Comparison of ENCODE assay signal across 20 cellular contexts in the genomic region with DNA sequence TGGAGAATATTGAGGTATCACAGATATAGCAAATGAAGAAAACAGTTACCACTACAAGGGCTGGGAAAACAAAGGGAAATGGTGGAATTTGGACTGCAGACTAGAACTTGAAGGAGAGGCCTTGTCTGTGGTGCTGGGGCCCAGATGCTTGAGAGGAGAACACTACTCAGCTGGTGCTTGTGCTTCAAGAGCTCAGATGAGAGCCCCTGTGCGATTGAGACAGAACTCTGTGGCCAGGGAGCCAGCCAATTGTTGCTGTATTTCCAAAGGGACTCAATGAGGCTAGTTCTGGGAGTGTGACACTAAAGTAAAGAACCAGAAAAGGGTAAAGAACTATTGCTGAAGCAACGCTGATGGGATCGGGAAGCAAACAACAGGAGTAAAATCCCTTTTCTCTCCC.
DNase-seq lines count a peak whose midpoint lies in the region; ATAC-seq, FAIRE-seq and TF ChIP-seq lines count a peak whose summit lies in the region.
"Had no signal": no experiment of that assay in that cellular context is flagged by ENCODE, and none has a peak within 500 bp of the region (broad histone marks: within the 10 kb centered on the region; RNA-seq: fewer than 3 reads in every experiment).

No MANE protein-coding gene starts in this region.

- H3K9me2 ChIP-seq in GM23338 (ENCODE audit: insufficient read depth), result no peaks in the 10 kb centered on the region

- no peak overlapping the region for H3K27ac Mint-ChIP-seq in GM23338
- no peak overlapping the region for H3K27ac Mint-ChIP-seq in CD4-positive, alpha-beta T cell
- no peak overlapping the region for H3K27ac Mint-ChIP-seq in HFFc6
- H3K27ac Mint-ChIP-seq: CD4-positive, CD25-positive, alpha-beta regulatory T cell had no signal

- H3K36me3 Mint-ChIP-seq in GM23338 (ENCODE audit: low read depth) (no peaks in the 10 kb centered on the region), HFFc6 (ENCODE audit: low read depth) (no peaks in the 10 kb centered on the region)
- no peaks in the 10 kb centered on the region for H3K36me3 Mint-ChIP-seq in CD4-positive, alpha-beta T cell (ENCODE audit: low read depth)
- H3K36me3 Mint-ChIP-seq: CD4-positive, CD25-positive, alpha-beta regulatory T cell had no signal

- H3K36me3 ChIP-seq in GM23338 (ENCODE audit: insufficient read depth) (no peaks in the 10 kb centered on the region), H1 (ENCODE audit: control insufficient read depth in 2 of 4, insufficient read depth in 4 of 4, low read length in 3 of 4) (no peaks in the 10 kb centered on the region), lower lobe of right lung (no peaks in the 10 kb centered on the region), trophoblast cell (ENCODE audit: control insufficient read depth in 1 of 2, insufficient read depth in 2 of 2, low read length in 2 of 2) (no peaks in the 10 kb centered on the region)
- H3K36me3 ChIP-seq: MG63, SJSA1 had no signal

- H3K9me3 Mint-ChIP-seq in GM23338 (no peaks in the 10 kb centered on the region), HFFc6 (no peaks in the 10 kb centered on the region)
- peaks cover 3% of the 10 kb centered on the region for H3K9me3 Mint-ChIP-seq in CD4-positive, alpha-beta T cell

- no peak overlapping the region for H2BK120ac ChIP-seq in H1 (replicated peaks; ENCODE audit: low read depth, low read length)
- H2BK120ac ChIP-seq in trophoblast cell (ENCODE audit: insufficient read depth, low read length, poor library complexity), result no peak overlapping the region

- no peaks in the 10 kb centered on the region for H3K23me2 ChIP-seq in H1 (ENCODE audit: low read depth, low read length)

- no peak overlapping the region for H4K5ac ChIP-seq in H1 (ENCODE audit: insufficient read length, low read depth, low read length)

- H3K4me3 Mint-ChIP-seq in GM23338, result no peak overlapping the region
- no peak overlapping the region for H3K4me3 Mint-ChIP-seq in CD4-positive, alpha-beta T cell
- no peak overlapping the region for H3K4me3 Mint-ChIP-seq in HFFc6
- H3K4me3 Mint-ChIP-seq: CD4-positive, CD25-positive, alpha-beta regulatory T cell had no signal

- FAIRE-seq in H1 (lab: Jason Lieb, UNC), result no peak
- FAIRE-seq: GM12891, H54, K562 had no signal

- no peak overlapping the region for H3K4me2 ChIP-seq in GM23338
- H3K4me2 ChIP-seq in H1 (ENCODE audit: insufficient read depth in 1 of 2, low read depth in 2 of 2, low read length in 2 of 2), result no peak overlapping the region
- H3K4me2 ChIP-seq in trophoblast cell (ENCODE audit: low read length), result no peak overlapping the region

- no peak for TF ChIP-seq CTCF in GM23338 (conservative IDR thresholded peaks at IDR 0.05; ENCODE audit: low read depth in 2 of 2)
- no peak for TF ChIP-seq CTCF in H1 (IDR thresholded peaks at IDR 0.05; ENCODE audit: control extremely low read depth in 1 of 3, insufficient read depth in 1 of 3, low read depth in 1 of 3, low read length in 3 of 3)
- no peak for TF ChIP-seq CTCF in lower lobe of right lung (IDR thresholded peaks at IDR 0.05)
- no peak for TF ChIP-seq CTCF in CD4-positive, alpha-beta T cell (IDR thresholded peaks at IDR 0.05)
- no peak for TF ChIP-seq CTCF in HFFc6 (IDR thresholded peaks at IDR 0.05)

- H2AFZ ChIP-seq in GM23338, result peak overlapping the region; percentile 77
- H2AFZ ChIP-seq in H1 (ENCODE audit: low read length), result peak overlapping the region; percentile 48
- no peak overlapping the region for H2AFZ ChIP-seq in trophoblast cell (ENCODE audit: insufficient read depth, low read length, poor library complexity)

- no peak for TF ChIP-seq EP300 in H1 (IDR thresholded peaks at IDR 0.05; ENCODE audit: borderline replicate concordance in 1 of 2, low read depth in 2 of 2, low read length in 2 of 2)

- no peak overlapping the region for H2BK12ac ChIP-seq in H1 (ENCODE audit: low read depth, low read length)
- no peak overlapping the region for H2BK12ac ChIP-seq in trophoblast cell (ENCODE audit: low read length)

- WGBS in H1 (ENCODE audit: extremely low coverage in 1 of 2, insufficient coverage in 1 of 2, insufficient read length in 1 of 2, insufficient replicate concordance in 2 of 2, low coverage in 1 of 2, low lambda C conversion rate in 2 of 2, missing lambda C conversion rate in 1 of 2), 2 experiments, result 63% methylated on average over 3 of the region's 3 CpGs; no CpG with 5 or more reads in 1 of the 2 experiments
- WGBS in trophoblast cell (ENCODE audit: extremely low coverage, insufficient coverage, insufficient read length), result no CpG with 5 or more reads among the region's 3 CpGs

- H3K79me2 ChIP-seq in GM23338 (replicated peaks; ENCODE audit: insufficient read depth) (no peaks in the 10 kb centered on the region), H1 (ENCODE audit: control insufficient read depth in 1 of 2, insufficient read depth in 2 of 2, low read length in 2 of 2) (no peaks in the 10 kb centered on the region), trophoblast cell (ENCODE audit: control insufficient read depth, insufficient read depth, low read length, poor library complexity) (no peaks in the 10 kb centered on the region)

- H2BK15ac ChIP-seq in H1 (ENCODE audit: low read length), result no peak overlapping the region

- no peaks in the 10 kb centered on the region for H3F3A ChIP-seq in GM23338 (replicated peaks; ENCODE audit: low read depth)

- peaks cover 7% of the 10 kb centered on the region for H3K27me3 Mint-ChIP-seq in GM23338 (ENCODE audit: insufficient read depth, low read depth, poor library complexity)
- no peaks in the 10 kb centered on the region for H3K27me3 Mint-ChIP-seq in CD4-positive, alpha-beta T cell
- H3K27me3 Mint-ChIP-seq in HFFc6 (ENCODE audit: insufficient read depth), result no peaks in the 10 kb centered on the region
- H3K27me3 Mint-ChIP-seq: CD4-positive, CD25-positive, alpha-beta regulatory T cell had no signal

- H3K23ac ChIP-seq in H1 (ENCODE audit: insufficient read length) (no peak overlapping the region), trophoblast cell (ENCODE audit: low read length) (no peak overlapping the region)

- H2AK5ac ChIP-seq in H1 (ENCODE audit: low read depth, low read length) (no peak overlapping the region), trophoblast cell (ENCODE audit: low read length) (no peak overlapping the region)

- TF ChIP-seq POLR2A in H1 (IDR thresholded peaks at IDR 0.05; ENCODE audit: control extremely low read depth in 1 of 2, low read depth in 2 of 2, low read length in 2 of 2), result no peak

- H3K79me1 ChIP-seq in H1 (ENCODE audit: low read depth, low read length) (no peaks in the 10 kb centered on the region), trophoblast cell (ENCODE audit: low read length) (peaks cover 3% of the 10 kb centered on the region)

- H2BK20ac ChIP-seq in H1 (ENCODE audit: low read length), result no peak overlapping the region

- H2BK5ac ChIP-seq in H1 (ENCODE audit: low read depth, low read length) (no peak overlapping the region), trophoblast cell (ENCODE audit: low read depth, low read length, poor library complexity) (no peak overlapping the region)

- H4K20me1 ChIP-seq in GM23338 (replicated peaks; ENCODE audit: insufficient read depth) (no peaks in the 10 kb centered on the region), H1 (replicated peaks in 1 of 2; ENCODE audit: control insufficient read depth in 1 of 2, insufficient read depth in 2 of 2, low read length in 2 of 2) (no peaks in the 10 kb centered on the region)

- H3K4me1 ChIP-seq in GM23338 (ENCODE audit: insufficient read depth), result no peaks in the 10 kb centered on the region
- H3K4me1 ChIP-seq in H1 (replicated peaks in 1 of 4; ENCODE audit: control insufficient read depth in 3 of 4, insufficient read depth in 4 of 4, low read length in 3 of 4), result no peaks in the 10 kb centered on the region
- no peaks in the 10 kb centered on the region for H3K4me1 ChIP-seq in lower lobe of right lung
- no peaks in the 10 kb centered on the region for H3K4me1 ChIP-seq in trophoblast cell (ENCODE audit: control insufficient read depth in 1 of 2, insufficient read depth in 2 of 2, low read length in 2 of 2)

- no peak overlapping the region for H3K56ac ChIP-seq in H1 (replicated peaks; ENCODE audit: insufficient read length, low read depth, low read length)

- H3K27ac ChIP-seq in GM23338 (ENCODE audit: low read depth) (no peak overlapping the region), H1 (ENCODE audit: low read depth, low read length) (no peak overlapping the region), lower lobe of right lung (no peak overlapping the region), trophoblast cell (ENCODE audit: low read depth, low read length) (no peak overlapping the region)
- H3K27ac ChIP-seq in CD4-positive, alpha-beta T cell (ENCODE audit: low read depth, low read length), result no peak overlapping the region
- H3K27ac ChIP-seq: SJSA1 had no signal

- H3K4me1 Mint-ChIP-seq in GM23338 (no peaks in the 10 kb centered on the region), HFFc6 (ENCODE audit: low read depth) (peaks cover 15% of the 10 kb centered on the region; the same call in 1 of the 2 replicates)
- no peaks in the 10 kb centered on the region for H3K4me1 Mint-ChIP-seq in CD4-positive, alpha-beta T cell (ENCODE audit: low read depth)
- H3K4me1 Mint-ChIP-seq: CD4-positive, CD25-positive, alpha-beta regulatory T cell had no signal

- no peak for TF ChIP-seq RAD21 in H1 (IDR thresholded peaks at IDR 0.05 in 1 of 2, conservative IDR thresholded peaks at IDR 0.05 in 1 of 2; ENCODE audit: low read depth in 2 of 2, low read length in 2 of 2)

- H3K14ac ChIP-seq in H1 (ENCODE audit: insufficient read length) (no peak overlapping the region), trophoblast cell (ENCODE audit: low read length) (peak overlapping the region; percentile 19)

- H3K4me3 ChIP-seq in GM23338 (no peak overlapping the region), H1 (ENCODE audit: extremely low read depth in 1 of 4, insufficient read depth in 2 of 4, low read depth in 3 of 4, low read length in 4 of 4) (no peak overlapping the region), lower lobe of right lung (no peak overlapping the region), trophoblast cell (ENCODE audit: low read depth, low read length) (no peak overlapping the region)
- H3K4me3 ChIP-seq: K562, MG63, SJSA1 had no signal

- H4K91ac ChIP-seq in H1 (replicated peaks; ENCODE audit: insufficient read length, low read length) (no peak overlapping the region), trophoblast cell (ENCODE audit: low read depth, low read length) (no peak overlapping the region)

- H3K9ac ChIP-seq in H1 (replicated peaks in 1 of 4; ENCODE audit: extremely low read depth in 1 of 4, low read depth in 3 of 4, low read length in 3 of 4) (no peak overlapping the region), trophoblast cell (ENCODE audit: low read length) (no peak overlapping the region)

- no peak overlapping the region for H3K18ac ChIP-seq in H1 (ENCODE audit: extremely low read depth, low read length)
- no peak overlapping the region for H3K18ac ChIP-seq in trophoblast cell (ENCODE audit: low read length)

- H3K9me3 ChIP-seq in H1 (ENCODE audit: insufficient read depth in 2 of 2, low read depth in 1 of 2, low read length in 1 of 2), result no peaks in the 10 kb centered on the region
- H3K9me3 ChIP-seq in lower lobe of right lung, result no peaks in the 10 kb centered on the region
- H3K9me3 ChIP-seq in trophoblast cell (ENCODE audit: insufficient read depth, low read depth, low read length), result no peaks in the 10 kb centered on the region
- H3K9me3 ChIP-seq in CD4-positive, alpha-beta T cell (ENCODE audit: control insufficient read depth, low read length), result no peaks in the 10 kb centered on the region
- H3K9me3 ChIP-seq: MG63, SJSA1 had no signal

- DNase-seq in GM23338 (ENCODE audit: low spot score) (no peak), H1 (ENCODE audit: low read depth in 1 of 2, low spot score in 2 of 2) (no peak), lower lobe of right lung (peak; percentile 52), trophoblast cell (no peak), iPS-NIHi11 (ENCODE audit: low spot score) (no peak), HFFc6 (no peak)
- DNase-seq in CD4-positive, alpha-beta T cell, result no peak
- DNase-seq: CD4-positive, CD25-positive, alpha-beta regulatory T cell; COR-L47; DMS 273 treated with DMSO at 0.1 percent for 48 hours; MG63; NCI-H1417 treated with DMSO at 0.1 percent for 48 hours; NCI-H187; NCI-H226 had no signal

- H3K4ac ChIP-seq in H1 (replicated peaks; ENCODE audit: insufficient read length, low read depth, low read length) (no peak overlapping the region), trophoblast cell (ENCODE audit: low read depth, low read length) (no peak overlapping the region)

- intact Hi-C loops in lower lobe of right lung (cut with DNase I), result no loop called here
- intact Hi-C loops in CD4-positive, alpha-beta T cell (cut with DNase I, micrococcal nuclease), result no loop called here

- no peak overlapping the region for H4K12ac ChIP-seq in trophoblast cell (ENCODE audit: low read depth, low read length)

- H4K8ac ChIP-seq in H1 (ENCODE audit: extremely low read depth, insufficient read depth, low read length) (no peak overlapping the region), trophoblast cell (ENCODE audit: low read depth, low read length) (no peak overlapping the region)

- ATAC-seq in GM23338 (no peak; the same call in 2 of the 3 replicates), lower lobe of right lung (peak; percentile 85 to 87), GM21786 (IDR thresholded peaks at IDR 0.05; ENCODE audit: unreplicated experiment) (no peak)
- no peak for ATAC-seq in CD4-positive, alpha-beta T cell (ENCODE audit: poor library complexity)
- ATAC-seq: K562, Right ventricle myocardium inferior had no signal

- POLR2A ChIA-PET in H1 (lab: Charles Lee; ENCODE audit: partially characterized antibody), result no interaction called here
- POLR2A ChIA-PET in CD4-positive, alpha-beta T cell (lab: Charles Lee), result no interaction called here

- H3K27me3 ChIP-seq in GM23338 (ENCODE audit: insufficient read depth) (no peaks in the 10 kb centered on the region), H1 (replicated peaks in 1 of 4; ENCODE audit: control insufficient read depth in 3 of 4, extremely low read depth in 1 of 4, insufficient read depth in 3 of 4, low read length in 3 of 4) (no peaks in the 10 kb centered on the region), lower lobe of right lung (ENCODE audit: low read depth) (no peaks in the 10 kb centered on the region), trophoblast cell (ENCODE audit: insufficient read depth, low read length) (no peaks in the 10 kb centered on the region)
- H3K27me3 ChIP-seq in CD4-positive, alpha-beta T cell (ENCODE audit: control insufficient read depth, insufficient read depth, low read length), result no peaks in the 10 kb centered on the region
- H3K27me3 ChIP-seq: MG63, SJSA1 had no signal

- CTCF ChIA-PET in H1 (lab: Charles Lee; ENCODE audit: partially characterized antibody), result no interaction called here
- CTCF ChIA-PET in CD4-positive, alpha-beta T cell (lab: Charles Lee), result no interaction called here

Comparison
In these comparisons a context has a peak if more than half of its experiments do, and no peak if none do; other contexts are left out.
1. ATAC-seq: peak in lower lobe of right lung (2 of 2); none in GM23338 (single experiment), CD4-positive, alpha-beta T cell (single experiment) and GM21786 (single experiment).